ENCODE assay signal across 16 cellular contexts in the genomic region with DNA sequence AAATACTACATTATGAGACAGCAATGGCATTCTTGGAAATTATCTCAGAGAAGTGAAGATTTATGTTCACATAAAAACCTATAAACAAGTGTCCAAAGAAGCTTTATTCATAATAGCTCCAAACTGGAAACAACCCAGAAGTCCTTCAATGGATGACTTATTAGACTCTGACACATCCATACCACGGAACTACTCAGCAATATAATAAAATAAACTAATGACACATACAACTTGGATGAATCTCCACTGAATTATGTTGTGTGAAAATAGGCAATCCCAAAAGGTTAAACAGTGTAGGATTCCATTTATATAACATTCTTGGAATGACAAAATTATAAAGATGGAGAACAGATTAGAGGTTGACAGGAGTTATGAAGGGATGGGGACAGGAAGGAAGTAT.
DNase-seq lines count a peak whose midpoint lies in the region; ATAC-seq and TF ChIP-seq lines count a peak whose summit lies in the region.
"Had no signal": no experiment of that assay in that cellular context is flagged by ENCODE, and none has a peak within 500 bp of the region (broad histone marks: within the 10 kb centered on the region; RNA-seq: fewer than 3 reads in every experiment).

No MANE protein-coding gene starts in this region.

- no peak overlapping the region for H2BK15ac ChIP-seq in IMR-90 (ENCODE audit: low read depth, low read length)
- no peak overlapping the region for H2BK15ac ChIP-seq in mesenchymal stem cell (ENCODE audit: low read depth, poor library complexity, severe bottlenecking)

- intact Hi-C loops in IMR-90 (cut with micrococcal nuclease) = no loop called here

- ATAC-seq in IMR-90 (ENCODE audit: low read depth) = peak; percentile 87
- no peak for ATAC-seq in HG02852 (IDR thresholded peaks at IDR 0.05; ENCODE audit: unreplicated experiment)
- ATAC-seq: K562; stimulated activated memory B cell treated with anti-CD40 and anti-IgM and Interleukin-4, amounts not matched to agents 10 μg/mL and 1 μg/mL and 100 μg/mL, for 72 hours had no signal

- H3K4ac ChIP-seq in IMR-90 (ENCODE audit: low read depth, low read length) = no peak overlapping the region
- H3K4ac ChIP-seq in mesenchymal stem cell (ENCODE audit: low read depth in 1 of 2, low read length in 2 of 2) = no peak overlapping the region

- no peak overlapping the region for H2AK9ac ChIP-seq in IMR-90 (replicated peaks; ENCODE audit: low read depth, low read length, poor library complexity)

- DNase-seq in BJ (ENCODE audit: low read depth) (peak; percentile 70), IMR-90 (peak; percentile 94), epithelial cell of esophagus (ENCODE audit: low read depth) (peak; percentile 73), mesenchymal stem cell (peak; percentile 86), NCI-H82 (lab: John Stamatoyannopoulos, UW) (no peak), NCI-H2081 treated with DMSO at 0.1 percent for 48 hours (lab: John Stamatoyannopoulos, UW) (no peak)
- DNase-seq in stimulated activated CD4-positive, alpha-beta T cell treated with anti-CD3 and anti-CD28 coated beads, Interleukin-4, amount 100 ng/mL, for 24 hours = no peak
- DNase-seq: activated naive CD4-positive, alpha-beta T cell treated with anti-CD3 and anti-CD28 coated beads for 36 hours; CD4-positive, CD25-positive, alpha-beta regulatory T cell; NCI-H146; SJCRH30; stimulated activated CD4-positive, alpha-beta T cell treated with anti-CD3 and anti-CD28 coated beads, Interleukin-4, amount 100 ng/mL, for 1 hour had no signal

- H4K5ac ChIP-seq in IMR-90 (ENCODE audit: low read depth, low read length) = no peak overlapping the region

- H3K79me1 ChIP-seq in IMR-90 (ENCODE audit: low read depth in 1 of 2, low read length in 2 of 2) (no peaks in the 10 kb centered on the region), mesenchymal stem cell (replicated peaks; ENCODE audit: low read length, poor library complexity, severe bottlenecking) (peaks cover 1% of the 10 kb centered on the region)

- H3K27me3 ChIP-seq in BJ (ENCODE audit: control insufficient read depth, insufficient read depth, low read length) = peaks cover 6% of the 10 kb centered on the region
- H3K27me3 ChIP-seq in IMR-90 (ENCODE audit: control insufficient read depth, insufficient read depth, low read length) = peaks cover 6% of the 10 kb centered on the region
- peaks cover 0 to 4% of the 10 kb centered on the region in 2 experiments for H3K27me3 ChIP-seq in mesenchymal stem cell (ENCODE audit: control insufficient read depth in 1 of 2, insufficient read depth in 1 of 2, low read length in 2 of 2)
- H3K27me3 ChIP-seq: esophagus muscularis mucosa, SJCRH30 had no signal

- H3K4me2 ChIP-seq in IMR-90 (ENCODE audit: low read depth, low read length) (peak overlapping the region; percentile 80; the same call in 1 of the 2 replicates), mesenchymal stem cell (ENCODE audit: low read length, poor library complexity, severe bottlenecking) (no peak overlapping the region)

- H2BK12ac ChIP-seq in mesenchymal stem cell (ENCODE audit: low read length in 2 of 2) = no peak overlapping the region

- no peak overlapping the region for H3K18ac ChIP-seq in IMR-90 (ENCODE audit: low read depth, low read length)
- no peak overlapping the region for H3K18ac ChIP-seq in mesenchymal stem cell (ENCODE audit: low read depth in 1 of 2, low read length in 2 of 2)

- H3K14ac ChIP-seq in IMR-90 (replicated peaks; ENCODE audit: low read depth, low read length) = no peak overlapping the region
- no peak overlapping the region for H3K14ac ChIP-seq in mesenchymal stem cell (ENCODE audit: low read length in 2 of 2)

- no peaks in the 10 kb centered on the region for H3K9me1 ChIP-seq in IMR-90 (ENCODE audit: insufficient read depth, low read length)

- H4K91ac ChIP-seq in IMR-90 (ENCODE audit: insufficient read depth, low read depth, low read length) = no peak overlapping the region
- H4K91ac ChIP-seq in mesenchymal stem cell (ENCODE audit: low read length) = no peak overlapping the region

- no peak for TF ChIP-seq POLR2A in IMR-90 (IDR thresholded peaks at IDR 0.05; ENCODE audit: low read depth, low read length)

- TF ChIP-seq RAD21 in IMR-90 (IDR thresholded peaks at IDR 0.05; ENCODE audit: low read length) = no peak

- H3K56ac ChIP-seq in IMR-90 (ENCODE audit: extremely low read depth, insufficient read depth, low read length) = no peak overlapping the region

- H2AK5ac ChIP-seq in IMR-90 (ENCODE audit: low read depth, low read length) = no peak overlapping the region
- H2AK5ac ChIP-seq in mesenchymal stem cell (ENCODE audit: low read length, severe bottlenecking) = no peak overlapping the region

- H3K36me3 ChIP-seq in BJ (ENCODE audit: control insufficient read depth, insufficient read depth, low read length) = no peaks in the 10 kb centered on the region
- H3K36me3 ChIP-seq in IMR-90 (ENCODE audit: control insufficient read depth, insufficient read depth, low read length) = no peaks in the 10 kb centered on the region
- H3K36me3 ChIP-seq in mesenchymal stem cell (ENCODE audit: control insufficient read depth in 1 of 2, insufficient read depth in 2 of 2, low read depth in 1 of 2, low read length in 2 of 2) = peaks cover 0 to 5% of the 10 kb centered on the region in 2 experiments
- H3K36me3 ChIP-seq: esophagus muscularis mucosa, SJCRH30 had no signal

- H3K9me3 ChIP-seq in IMR-90 (ENCODE audit: control insufficient read depth, insufficient read depth, low read length) = peaks cover 3% of the 10 kb centered on the region
- H3K9me3 ChIP-seq in mesenchymal stem cell (ENCODE audit: control insufficient read depth, low read length) = peaks cover 23% of the 10 kb centered on the region
- H3K9me3 ChIP-seq: SJCRH30 had no signal

- in situ Hi-C loops in IMR-90 (cut with MboI; ENCODE audit: low sequenced_read_pairs) = loop anchor here (10.0 kb wide), 1 partner anchor 60 kb away; no protein-coding TSS in a partner anchor

- H3K9ac ChIP-seq in IMR-90 (ENCODE audit: low read depth, low read length) (no peak overlapping the region), mesenchymal stem cell (ENCODE audit: low read length) (no peak overlapping the region)

- H3K27ac ChIP-seq in IMR-90 (ENCODE audit: insufficient read depth, low read length) = no peak overlapping the region
- peak overlapping the region; percentile 93 for H3K27ac ChIP-seq in mesenchymal stem cell (ENCODE audit: low read length, poor library complexity, severe bottlenecking)
- H3K27ac ChIP-seq: esophagus muscularis mucosa, SJCRH30 had no signal

- no peaks in the 10 kb centered on the region for H4K20me1 ChIP-seq in IMR-90 (ENCODE audit: insufficient read depth, low read length)

- no peak overlapping the region for H2AFZ ChIP-seq in IMR-90 (replicated peaks; ENCODE audit: low read length, poor library complexity)
- H2AFZ ChIP-seq in mesenchymal stem cell (ENCODE audit: low read depth, low read length) = no peak overlapping the region

- H3K4me3 ChIP-seq in BJ (ENCODE audit: low read depth, low read length) (no peak overlapping the region), IMR-90 (ENCODE audit: insufficient read depth, low read depth, low read length) (no peak overlapping the region), epithelial cell of esophagus (ENCODE audit: low read length) (no peak overlapping the region), mesenchymal stem cell (ENCODE audit: insufficient read depth in 1 of 2, low read depth in 1 of 2, low read length in 2 of 2) (no peak overlapping the region)
- H3K4me3 ChIP-seq: esophagus muscularis mucosa, K562, SJCRH30 had no signal

- POLR2A ChIA-PET in BJ (lab: Charles Lee) = interaction anchor here (0.9 kb wide), 1 partner anchor 9 kb away, joined by 3 read pairs; no protein-coding TSS in a partner anchor
- POLR2A ChIA-PET in IMR-90 (lab: Charles Lee; ENCODE audit: unreplicated experiment) = no interaction called here

- H2BK20ac ChIP-seq in IMR-90 (ENCODE audit: low read depth, low read length) = no peak overlapping the region

- H2BK120ac ChIP-seq in IMR-90 (ENCODE audit: low read depth, low read length) = no peak overlapping the region
- no peak overlapping the region for H2BK120ac ChIP-seq in mesenchymal stem cell (ENCODE audit: low read depth, low read length)

- H4K8ac ChIP-seq in IMR-90 (ENCODE audit: low read depth in 2 of 2, low read length in 2 of 2) = no peak overlapping the region; a peak in 1 of 4 replicates
- no peak overlapping the region for H4K8ac ChIP-seq in mesenchymal stem cell (ENCODE audit: low read length)

- BruUV-seq in IMR-90 (replicated peaks; lab: Mats Ljungman, UMichigan) = no TSS peak

- H2BK5ac ChIP-seq in IMR-90 (ENCODE audit: low read depth, low read length, poor library complexity, severe bottlenecking) (peak overlapping the region; percentile 15), mesenchymal stem cell (ENCODE audit: low read depth, low read length, poor library complexity, severe bottlenecking) (no peak overlapping the region)

- CTCF ChIA-PET in BJ (lab: Yijun Ruan, JAX) (no interaction called here), IMR-90 (lab: Yijun Ruan, JAX) (no interaction called here)

- TF ChIP-seq CTCF in BJ (IDR thresholded peaks at IDR 0.05; ENCODE audit: insufficient read depth, low read depth, low read length) = no peak
- no peak for TF ChIP-seq CTCF in IMR-90 (conservative IDR thresholded peaks at IDR 0.05; ENCODE audit: low read depth, low read length)
- TF ChIP-seq CTCF in epithelial cell of esophagus (IDR thresholded peaks at IDR 0.05; ENCODE audit: insufficient read depth, low read depth, low read length, missing control alignments) = no peak

- dilution Hi-C loops in IMR-90 (cut with HindIII; ENCODE audit: low sequenced_read_pairs, unreplicated experiment) = no loop called here

- WGBS in IMR-90 (ENCODE audit: extremely low coverage in 2 of 2, insufficient read length in 1 of 2), 2 experiments = no CpG with 5 or more reads among the region's 1 CpG
- no CpG with 5 or more reads among the region's 1 CpG for WGBS in mesenchymal stem cell

- H3K4me1 ChIP-seq in IMR-90 (ENCODE audit: control insufficient read depth, insufficient read depth, low read length) (peaks cover 9% of the 10 kb centered on the region), mesenchymal stem cell (ENCODE audit: control insufficient read depth, insufficient read depth, low read depth, low read length) (peaks cover 2% of the 10 kb centered on the region)
- H3K4me1 ChIP-seq: SJCRH30 had no signal

- H3K23ac ChIP-seq in IMR-90 (ENCODE audit: low read depth, low read length) = no peak overlapping the region
- no peak overlapping the region for H3K23ac ChIP-seq in mesenchymal stem cell (ENCODE audit: low read length in 2 of 2)

TF ChIP-seq in IMR-90, 13 proteins besides CTCF, POLR2A, EP300 and RAD21 (continues in another document):
- TF ChIP-seq BHLHE40 (IDR thresholded peaks at IDR 0.05; ENCODE audit: low read depth, low read length) (0 out of 2 replicates have a peak, but pooled peaks have one; percentile 9), CEBPB (IDR thresholded peaks at IDR 0.05; ENCODE audit: low read depth, low read length) (peak; percentile 29; the same call in 1 of the 2 replicates), NFE2L2 (IDR thresholded peaks at IDR 0.05; ENCODE audit: low read depth, low read length) (no peak)

Comparison
In these comparisons a context has a peak if more than half of its experiments do, and no peak if none do; other contexts are left out.
1. DNase-seq: peak in BJ (single experiment), IMR-90 (single experiment), epithelial cell of esophagus (single experiment) and mesenchymal stem cell (single experiment); none in NCI-H82 (single experiment), NCI-H2081 treated with DMSO at 0.1 percent for 48 hours (single experiment) and stimulated activated CD4-positive, alpha-beta T cell treated with anti-CD3 and anti-CD28 coated beads, Interleukin-4, amount 100 ng/mL, for 24 hours (single experiment).